Comparison of ENCODE assay signal across 1 cellular context in the genomic region with DNA sequence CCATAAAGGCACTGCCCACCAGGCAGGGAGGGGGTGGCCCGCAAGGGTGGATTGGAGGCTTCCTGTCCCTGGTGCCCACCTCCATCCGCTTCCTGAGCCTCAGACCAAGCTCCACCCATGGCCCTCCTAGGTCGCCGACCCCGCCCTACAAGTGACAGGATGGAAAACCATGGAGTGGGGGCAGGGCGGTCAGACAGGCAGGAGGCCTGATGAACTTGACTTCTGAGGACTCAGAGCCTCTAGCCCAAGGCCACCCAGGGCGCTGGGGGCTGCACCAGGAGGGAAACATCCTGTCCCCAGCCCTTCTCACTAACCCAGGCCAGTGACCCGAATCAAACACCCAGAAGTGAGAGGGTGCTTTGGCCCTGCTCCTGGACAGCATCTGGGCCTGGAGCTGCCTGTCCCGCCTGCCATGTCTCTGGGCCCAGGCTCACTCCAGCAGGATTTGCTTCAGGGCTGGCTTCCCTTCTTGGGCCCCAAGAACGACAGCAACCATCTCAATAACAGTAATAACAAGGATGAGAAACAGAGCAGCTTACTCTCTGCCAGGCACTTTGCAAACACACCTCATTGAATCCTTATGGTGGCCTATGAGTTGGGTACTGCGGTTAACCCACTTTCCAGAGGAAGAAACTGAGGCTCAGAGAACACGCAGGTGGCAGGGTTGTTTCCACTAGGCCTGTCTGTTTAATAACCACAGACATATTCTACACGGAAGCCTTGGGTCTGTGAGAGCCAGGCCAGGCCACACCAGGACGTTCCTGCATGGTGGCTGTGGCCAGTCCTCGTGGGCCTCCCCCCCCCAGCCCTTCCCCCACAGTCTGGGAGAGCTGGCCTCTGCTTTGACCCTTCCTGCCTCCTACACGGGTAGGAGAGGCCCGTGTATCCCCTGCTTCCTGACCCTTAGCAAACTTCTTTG.
TF ChIP-seq lines count a peak whose summit lies in the region.

No MANE protein-coding gene starts in this region.

TF ChIP-seq in HepG2, 621 proteins besides CTCF, POLR2A, EP300 and RAD21 (continued from another document and continues in another):
- TF ChIP-seq PAF1 (CRISPR knock-in tag; IDR thresholded peaks at IDR 0.05) (no peak), JUNB (CRISPR knock-in tag; IDR thresholded peaks at IDR 0.05; ENCODE audit: borderline replicate concordance) (no peak), MTF1 (CRISPR knock-in tag; IDR thresholded peaks at IDR 0.05) (no peak), SMAD3 (CRISPR knock-in tag; IDR thresholded peaks at IDR 0.05) (peak; percentile 62; the same call in 1 of the 2 replicates), RCOR2 (CRISPR knock-in tag; IDR thresholded peaks at IDR 0.05) (peak; percentile 20; the same call in 1 of the 2 replicates), SPEN (CRISPR knock-in tag; IDR thresholded peaks at IDR 0.05; ENCODE audit: low read depth) (peak; percentile 84), ZNF383 (CRISPR knock-in tag; IDR thresholded peaks at IDR 0.05; ENCODE audit: borderline replicate concordance) (no peak), ZNF121 (CRISPR knock-in tag; IDR thresholded peaks at IDR 0.05) (no peak), ZC3H4 (CRISPR knock-in tag; IDR thresholded peaks at IDR 0.05; ENCODE audit: borderline replicate concordance) (0 out of 2 replicates have a peak, but pooled peaks have one; percentile 7), TCF12 (IDR thresholded peaks at IDR 0.05) (no peak), TCF12 (CRISPR knock-in tag; IDR thresholded peaks at IDR 0.05) (0 out of 2 replicates have a peak, but pooled peaks have one; percentile 20), TOPORS (CRISPR knock-in tag; IDR thresholded peaks at IDR 0.05) (0 out of 2 replicates have a peak, but pooled peaks have one; percentile 3), NR2F1 (CRISPR knock-in tag; IDR thresholded peaks at IDR 0.05) (peak; percentile 26 to 68; a peak in 1 of 4 replicates), MBD4 (IDR thresholded peaks at IDR 0.05; ENCODE audit: borderline replicate concordance, low read length) (no peak), SOX13 (IDR thresholded peaks at IDR 0.05) (no peak), SOX13 (CRISPR knock-in tag; conservative IDR thresholded peaks at IDR 0.05 in 1 of 2, IDR thresholded peaks at IDR 0.05 in 1 of 2) (peak in 1 of 2 experiments; percentile 57; a peak in 1 of 4 replicates), ZNF350 (CRISPR knock-in tag; IDR thresholded peaks at IDR 0.05; ENCODE audit: borderline replicate concordance, low read depth) (peak; percentile 89), ZFP62 (CRISPR knock-in tag; IDR thresholded peaks at IDR 0.05) (no peak), RORA (CRISPR knock-in tag; IDR thresholded peaks at IDR 0.05) (no peak), HOXD1 (CRISPR knock-in tag; IDR thresholded peaks at IDR 0.05) (peak; percentile 88)
- TF ChIP-seq, protein P1, sequence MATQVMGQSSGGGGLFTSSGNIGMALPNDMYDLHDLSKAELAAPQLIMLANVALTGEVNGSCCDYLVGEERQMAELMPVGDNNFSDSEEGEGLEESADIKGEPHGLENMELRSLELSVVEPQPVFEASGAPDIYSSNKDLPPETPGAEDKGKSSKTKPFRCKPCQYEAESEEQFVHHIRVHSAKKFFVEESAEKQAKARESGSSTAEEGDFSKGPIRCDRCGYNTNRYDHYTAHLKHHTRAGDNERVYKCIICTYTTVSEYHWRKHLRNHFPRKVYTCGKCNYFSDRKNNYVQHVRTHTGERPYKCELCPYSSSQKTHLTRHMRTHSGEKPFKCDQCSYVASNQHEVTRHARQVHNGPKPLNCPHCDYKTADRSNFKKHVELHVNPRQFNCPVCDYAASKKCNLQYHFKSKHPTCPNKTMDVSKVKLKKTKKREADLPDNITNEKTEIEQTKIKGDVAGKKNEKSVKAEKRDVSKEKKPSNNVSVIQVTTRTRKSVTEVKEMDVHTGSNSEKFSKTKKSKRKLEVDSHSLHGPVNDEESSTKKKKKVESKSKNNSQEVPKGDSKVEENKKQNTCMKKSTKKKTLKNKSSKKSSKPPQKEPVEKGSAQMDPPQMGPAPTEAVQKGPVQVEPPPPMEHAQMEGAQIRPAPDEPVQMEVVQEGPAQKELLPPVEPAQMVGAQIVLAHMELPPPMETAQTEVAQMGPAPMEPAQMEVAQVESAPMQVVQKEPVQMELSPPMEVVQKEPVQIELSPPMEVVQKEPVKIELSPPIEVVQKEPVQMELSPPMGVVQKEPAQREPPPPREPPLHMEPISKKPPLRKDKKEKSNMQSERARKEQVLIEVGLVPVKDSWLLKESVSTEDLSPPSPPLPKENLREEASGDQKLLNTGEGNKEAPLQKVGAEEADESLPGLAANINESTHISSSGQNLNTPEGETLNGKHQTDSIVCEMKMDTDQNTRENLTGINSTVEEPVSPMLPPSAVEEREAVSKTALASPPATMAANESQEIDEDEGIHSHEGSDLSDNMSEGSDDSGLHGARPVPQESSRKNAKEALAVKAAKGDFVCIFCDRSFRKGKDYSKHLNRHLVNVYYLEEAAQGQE (IDR thresholded peaks at IDR 0.05; ENCODE audit: borderline replicate concordance in 1 of 2, low read depth in 1 of 2, low read length in 2 of 2): 0 out of 4 replicates have a peak, but pooled peaks of 1 of the 2 experiments have one; percentile 27
- TF ChIP-seq, protein P2, sequence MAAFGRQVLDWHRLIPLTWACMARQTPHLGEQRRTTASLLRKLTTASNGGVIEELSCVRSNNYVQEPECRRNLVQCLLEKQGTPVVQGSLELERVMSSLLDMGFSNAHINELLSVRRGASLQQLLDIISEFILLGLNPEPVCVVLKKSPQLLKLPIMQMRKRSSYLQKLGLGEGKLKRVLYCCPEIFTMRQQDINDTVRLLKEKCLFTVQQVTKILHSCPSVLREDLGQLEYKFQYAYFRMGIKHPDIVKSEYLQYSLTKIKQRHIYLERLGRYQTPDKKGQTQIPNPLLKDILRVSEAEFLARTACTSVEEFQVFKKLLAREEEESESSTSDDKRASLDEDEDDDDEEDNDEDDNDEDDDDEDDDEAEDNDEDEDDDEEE (CRISPR knock-in tag; IDR thresholded peaks at IDR 0.05): no peak
- TF ChIP-seq, protein P3, sequence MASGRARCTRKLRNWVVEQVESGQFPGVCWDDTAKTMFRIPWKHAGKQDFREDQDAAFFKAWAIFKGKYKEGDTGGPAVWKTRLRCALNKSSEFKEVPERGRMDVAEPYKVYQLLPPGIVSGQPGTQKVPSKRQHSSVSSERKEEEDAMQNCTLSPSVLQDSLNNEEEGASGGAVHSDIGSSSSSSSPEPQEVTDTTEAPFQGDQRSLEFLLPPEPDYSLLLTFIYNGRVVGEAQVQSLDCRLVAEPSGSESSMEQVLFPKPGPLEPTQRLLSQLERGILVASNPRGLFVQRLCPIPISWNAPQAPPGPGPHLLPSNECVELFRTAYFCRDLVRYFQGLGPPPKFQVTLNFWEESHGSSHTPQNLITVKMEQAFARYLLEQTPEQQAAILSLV (CRISPR knock-in tag; IDR thresholded peaks at IDR 0.05; ENCODE audit: borderline replicate concordance): 0 out of 2 replicates have a peak, but pooled peaks have one; percentile 74
- TF ChIP-seq, protein P4, sequence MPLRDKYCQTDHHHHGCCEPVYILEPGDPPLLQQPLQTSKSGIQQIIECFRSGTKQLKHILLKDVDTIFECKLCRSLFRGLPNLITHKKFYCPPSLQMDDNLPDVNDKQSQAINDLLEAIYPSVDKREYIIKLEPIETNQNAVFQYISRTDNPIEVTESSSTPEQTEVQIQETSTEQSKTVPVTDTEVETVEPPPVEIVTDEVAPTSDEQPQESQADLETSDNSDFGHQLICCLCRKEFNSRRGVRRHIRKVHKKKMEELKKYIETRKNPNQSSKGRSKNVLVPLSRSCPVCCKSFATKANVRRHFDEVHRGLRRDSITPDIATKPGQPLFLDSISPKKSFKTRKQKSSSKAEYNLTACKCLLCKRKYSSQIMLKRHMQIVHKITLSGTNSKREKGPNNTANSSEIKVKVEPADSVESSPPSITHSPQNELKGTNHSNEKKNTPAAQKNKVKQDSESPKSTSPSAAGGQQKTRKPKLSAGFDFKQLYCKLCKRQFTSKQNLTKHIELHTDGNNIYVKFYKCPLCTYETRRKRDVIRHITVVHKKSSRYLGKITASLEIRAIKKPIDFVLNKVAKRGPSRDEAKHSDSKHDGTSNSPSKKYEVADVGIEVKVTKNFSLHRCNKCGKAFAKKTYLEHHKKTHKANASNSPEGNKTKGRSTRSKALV (CRISPR knock-in tag; IDR thresholded peaks at IDR 0.05): 0 out of 2 replicates have a peak, but pooled peaks have one; percentile 39
- TF ChIP-seq, protein P5, sequence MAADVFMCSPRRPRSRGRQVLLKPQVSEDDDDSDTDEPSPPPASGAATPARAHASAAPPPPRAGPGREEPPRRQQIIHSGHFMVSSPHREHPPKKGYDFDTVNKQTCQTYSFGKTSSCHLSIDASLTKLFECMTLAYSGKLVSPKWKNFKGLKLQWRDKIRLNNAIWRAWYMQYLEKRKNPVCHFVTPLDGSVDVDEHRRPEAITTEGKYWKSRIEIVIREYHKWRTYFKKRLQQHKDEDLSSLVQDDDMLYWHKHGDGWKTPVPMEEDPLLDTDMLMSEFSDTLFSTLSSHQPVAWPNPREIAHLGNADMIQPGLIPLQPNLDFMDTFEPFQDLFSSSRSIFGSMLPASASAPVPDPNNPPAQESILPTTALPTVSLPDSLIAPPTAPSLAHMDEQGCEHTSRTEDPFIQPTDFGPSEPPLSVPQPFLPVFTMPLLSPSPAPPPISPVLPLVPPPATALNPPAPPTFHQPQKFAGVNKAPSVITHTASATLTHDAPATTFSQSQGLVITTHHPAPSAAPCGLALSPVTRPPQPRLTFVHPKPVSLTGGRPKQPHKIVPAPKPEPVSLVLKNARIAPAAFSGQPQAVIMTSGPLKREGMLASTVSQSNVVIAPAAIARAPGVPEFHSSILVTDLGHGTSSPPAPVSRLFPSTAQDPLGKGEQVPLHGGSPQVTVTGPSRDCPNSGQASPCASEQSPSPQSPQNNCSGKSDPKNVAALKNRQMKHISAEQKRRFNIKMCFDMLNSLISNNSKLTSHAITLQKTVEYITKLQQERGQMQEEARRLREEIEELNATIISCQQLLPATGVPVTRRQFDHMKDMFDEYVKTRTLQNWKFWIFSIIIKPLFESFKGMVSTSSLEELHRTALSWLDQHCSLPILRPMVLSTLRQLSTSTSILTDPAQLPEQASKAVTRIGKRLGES (CRISPR knock-in tag; IDR thresholded peaks at IDR 0.05; ENCODE audit: borderline replicate concordance): no peak
- TF ChIP-seq, protein P6, sequence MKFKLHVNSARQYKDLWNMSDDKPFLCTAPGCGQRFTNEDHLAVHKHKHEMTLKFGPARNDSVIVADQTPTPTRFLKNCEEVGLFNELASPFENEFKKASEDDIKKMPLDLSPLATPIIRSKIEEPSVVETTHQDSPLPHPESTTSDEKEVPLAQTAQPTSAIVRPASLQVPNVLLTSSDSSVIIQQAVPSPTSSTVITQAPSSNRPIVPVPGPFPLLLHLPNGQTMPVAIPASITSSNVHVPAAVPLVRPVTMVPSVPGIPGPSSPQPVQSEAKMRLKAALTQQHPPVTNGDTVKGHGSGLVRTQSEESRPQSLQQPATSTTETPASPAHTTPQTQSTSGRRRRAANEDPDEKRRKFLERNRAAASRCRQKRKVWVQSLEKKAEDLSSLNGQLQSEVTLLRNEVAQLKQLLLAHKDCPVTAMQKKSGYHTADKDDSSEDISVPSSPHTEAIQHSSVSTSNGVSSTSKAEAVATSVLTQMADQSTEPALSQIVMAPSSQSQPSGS (CRISPR knock-in tag; IDR thresholded peaks at IDR 0.05): 0 out of 2 replicates have a peak, but pooled peaks have one; percentile 30
- TF ChIP-seq, protein P7, sequence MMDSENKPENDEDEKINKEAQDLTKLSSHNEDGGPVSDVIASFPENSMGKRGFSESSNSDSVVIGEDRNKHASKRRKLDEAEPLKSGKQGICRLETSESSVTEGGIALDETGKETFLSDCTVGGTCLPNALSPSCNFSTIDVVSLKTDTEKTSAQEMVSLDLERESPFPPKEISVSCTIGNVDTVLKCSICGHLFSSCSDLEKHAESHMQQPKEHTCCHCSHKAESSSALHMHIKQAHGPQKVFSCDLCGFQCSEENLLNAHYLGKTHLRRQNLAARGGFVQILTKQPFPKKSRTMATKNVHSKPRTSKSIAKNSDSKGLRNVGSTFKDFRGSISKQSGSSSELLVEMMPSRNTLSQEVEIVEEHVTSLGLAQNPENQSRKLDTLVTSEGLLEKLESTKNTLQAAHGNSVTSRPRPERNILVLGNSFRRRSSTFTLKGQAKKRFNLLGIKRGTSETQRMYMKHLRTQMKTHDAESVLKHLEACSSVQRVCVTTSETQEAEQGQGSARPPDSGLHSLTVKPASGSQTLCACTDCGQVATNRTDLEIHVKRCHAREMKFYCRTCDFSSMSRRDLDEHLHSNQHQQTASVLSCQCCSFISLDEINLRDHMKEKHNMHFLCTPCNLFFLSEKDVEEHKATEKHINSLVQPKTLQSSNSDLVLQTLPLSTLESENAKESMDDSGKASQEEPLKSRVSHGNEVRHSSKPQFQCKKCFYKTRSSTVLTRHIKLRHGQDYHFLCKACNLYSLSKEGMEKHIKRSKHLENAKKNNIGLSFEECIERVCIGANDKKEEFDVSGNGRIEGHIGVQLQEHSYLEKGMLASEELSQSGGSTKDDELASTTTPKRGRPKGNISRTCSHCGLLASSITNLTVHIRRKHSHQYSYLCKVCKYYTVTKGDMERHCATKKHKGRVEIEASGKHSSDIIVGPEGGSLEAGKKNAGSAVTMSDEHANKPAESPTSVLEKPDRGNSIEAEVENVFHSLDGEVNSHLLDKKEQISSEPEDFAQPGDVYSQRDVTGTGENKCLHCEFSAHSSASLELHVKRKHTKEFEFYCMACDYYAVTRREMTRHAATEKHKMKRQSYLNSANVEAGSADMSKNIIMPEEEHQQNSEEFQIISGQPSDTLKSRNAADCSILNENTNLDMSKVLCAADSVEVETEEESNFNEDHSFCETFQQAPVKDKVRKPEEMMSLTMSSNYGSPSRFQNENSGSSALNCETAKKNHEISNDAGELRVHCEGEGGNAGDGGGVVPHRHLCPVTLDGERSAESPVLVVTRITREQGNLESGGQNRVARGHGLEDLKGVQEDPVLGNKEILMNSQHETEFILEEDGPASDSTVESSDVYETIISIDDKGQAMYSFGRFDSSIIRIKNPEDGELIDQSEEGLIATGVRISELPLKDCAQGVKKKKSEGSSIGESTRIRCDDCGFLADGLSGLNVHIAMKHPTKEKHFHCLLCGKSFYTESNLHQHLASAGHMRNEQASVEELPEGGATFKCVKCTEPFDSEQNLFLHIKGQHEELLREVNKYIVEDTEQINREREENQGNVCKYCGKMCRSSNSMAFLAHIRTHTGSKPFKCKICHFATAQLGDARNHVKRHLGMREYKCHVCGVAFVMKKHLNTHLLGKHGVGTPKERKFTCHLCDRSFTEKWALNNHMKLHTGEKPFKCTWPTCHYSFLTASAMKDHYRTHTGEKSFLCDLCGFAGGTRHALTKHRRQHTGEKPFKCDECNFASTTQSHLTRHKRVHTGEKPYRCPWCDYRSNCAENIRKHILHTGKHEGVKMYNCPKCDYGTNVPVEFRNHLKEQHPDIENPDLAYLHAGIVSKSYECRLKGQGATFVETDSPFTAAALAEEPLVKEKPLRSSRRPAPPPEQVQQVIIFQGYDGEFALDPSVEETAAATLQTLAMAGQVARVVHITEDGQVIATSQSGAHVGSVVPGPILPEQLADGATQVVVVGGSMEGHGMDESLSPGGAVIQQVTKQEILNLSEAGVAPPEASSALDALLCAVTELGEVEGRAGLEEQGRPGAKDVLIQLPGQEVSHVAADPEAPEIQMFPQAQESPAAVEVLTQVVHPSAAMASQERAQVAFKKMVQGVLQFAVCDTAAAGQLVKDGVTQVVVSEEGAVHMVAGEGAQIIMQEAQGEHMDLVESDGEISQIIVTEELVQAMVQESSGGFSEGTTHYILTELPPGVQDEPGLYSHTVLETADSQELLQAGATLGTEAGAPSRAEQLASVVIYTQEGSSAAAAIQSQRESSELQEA (CRISPR knock-in tag; IDR thresholded peaks at IDR 0.05; ENCODE audit: not compliant biosample characterization): peak; percentile 84
- TF ChIP-seq, protein P8, sequence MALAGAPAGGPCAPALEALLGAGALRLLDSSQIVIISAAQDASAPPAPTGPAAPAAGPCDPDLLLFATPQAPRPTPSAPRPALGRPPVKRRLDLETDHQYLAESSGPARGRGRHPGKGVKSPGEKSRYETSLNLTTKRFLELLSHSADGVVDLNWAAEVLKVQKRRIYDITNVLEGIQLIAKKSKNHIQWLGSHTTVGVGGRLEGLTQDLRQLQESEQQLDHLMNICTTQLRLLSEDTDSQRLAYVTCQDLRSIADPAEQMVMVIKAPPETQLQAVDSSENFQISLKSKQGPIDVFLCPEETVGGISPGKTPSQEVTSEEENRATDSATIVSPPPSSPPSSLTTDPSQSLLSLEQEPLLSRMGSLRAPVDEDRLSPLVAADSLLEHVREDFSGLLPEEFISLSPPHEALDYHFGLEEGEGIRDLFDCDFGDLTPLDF (CRISPR knock-in tag; IDR thresholded peaks at IDR 0.05): no peak
